ENCODE assay signal across 19 cellular contexts in genomic region chr1:49050041-49050440, GRCh38.
"Had no signal": no experiment of that assay in that cellular context is flagged by ENCODE, and none has a peak within 500 bp of the region (broad histone marks: within the 10 kb centered on the region; RNA-seq: fewer than 3 reads in every experiment).

No MANE protein-coding gene starts in this region.

- H3K27ac Mint-ChIP-seq: naive thymus-derived CD8-positive, alpha-beta T cell had no signal

- H3K4me1 ChIP-seq: colonic mucosa, heart left ventricle, right atrium auricular region, sigmoid colon, stomach, transverse colon had no signal

- H3K27ac ChIP-seq: colonic mucosa, heart left ventricle, neutrophil, right atrium auricular region, sigmoid colon, skin epidermis, stomach, thoracic aorta, transverse colon had no signal

- H3K4me1 Mint-ChIP-seq: naive thymus-derived CD8-positive, alpha-beta T cell had no signal

- H3K4me3 Mint-ChIP-seq: naive thymus-derived CD8-positive, alpha-beta T cell had no signal

- H3K27me3 ChIP-seq: colonic mucosa, heart left ventricle, neutrophil, right atrium auricular region, sigmoid colon, stomach, transverse colon had no signal

- DNase-seq: colonic mucosa; dermis blood vessel endothelial cell; erythroblast; foreskin melanocyte; heart left ventricle; hippocampal formation; mammary epithelial cell; mucosa of descending colon; naive thymus-derived CD8-positive, alpha-beta T cell; sigmoid colon; stimulated activated naive CD4-positive, alpha-beta T cell; stomach; substantia nigra; transverse colon had no signal

- ATAC-seq: heart left ventricle; left lobe of liver; mucosa of descending colon; naive thymus-derived CD8-positive, alpha-beta T cell had no signal

- H3K9me3 ChIP-seq: colonic mucosa, heart left ventricle, mucosa of descending colon, neutrophil, right atrium auricular region, sigmoid colon, stomach, thoracic aorta, transverse colon had no signal

- H3K36me3 Mint-ChIP-seq: naive thymus-derived CD8-positive, alpha-beta T cell had no signal
